Comparison of ENCODE assay signal across 1 cellular context in the genomic region with DNA sequence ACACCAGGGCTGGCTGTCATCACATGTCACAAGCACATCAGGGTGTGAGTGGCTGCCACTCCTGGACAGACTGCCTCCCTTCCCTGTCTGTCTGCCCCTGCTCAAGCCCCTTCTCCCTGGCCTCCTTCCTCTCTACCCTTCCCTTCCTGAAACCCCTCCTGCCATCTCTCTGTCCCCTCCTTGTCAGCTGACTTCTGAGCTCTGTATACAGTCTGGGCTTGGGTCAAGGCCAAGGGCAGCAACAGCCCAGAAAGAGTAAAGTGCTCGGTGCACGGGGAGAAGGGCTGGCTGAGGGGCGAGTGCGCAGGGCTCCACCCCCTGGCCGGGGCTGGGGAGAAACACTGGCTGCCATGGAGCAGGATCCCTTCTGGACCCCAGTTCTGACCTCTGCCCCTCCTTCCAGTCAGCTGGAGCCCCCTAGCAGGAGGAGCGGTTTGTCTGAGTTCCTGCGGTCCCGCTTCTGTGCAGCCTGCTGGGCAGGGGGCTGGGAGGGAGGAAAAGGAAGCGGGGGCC.
A peak's percentile ranks its signal among the peaks of the same experiment; 100 is the strongest.
TF ChIP-seq lines count a peak whose summit lies in the region.

No MANE protein-coding gene starts in this region.

TF ChIP-seq in HepG2, 621 proteins besides CTCF, POLR2A, EP300 and RAD21 (continued from another document and continues in another):
- TF ChIP-seq, protein P1, sequence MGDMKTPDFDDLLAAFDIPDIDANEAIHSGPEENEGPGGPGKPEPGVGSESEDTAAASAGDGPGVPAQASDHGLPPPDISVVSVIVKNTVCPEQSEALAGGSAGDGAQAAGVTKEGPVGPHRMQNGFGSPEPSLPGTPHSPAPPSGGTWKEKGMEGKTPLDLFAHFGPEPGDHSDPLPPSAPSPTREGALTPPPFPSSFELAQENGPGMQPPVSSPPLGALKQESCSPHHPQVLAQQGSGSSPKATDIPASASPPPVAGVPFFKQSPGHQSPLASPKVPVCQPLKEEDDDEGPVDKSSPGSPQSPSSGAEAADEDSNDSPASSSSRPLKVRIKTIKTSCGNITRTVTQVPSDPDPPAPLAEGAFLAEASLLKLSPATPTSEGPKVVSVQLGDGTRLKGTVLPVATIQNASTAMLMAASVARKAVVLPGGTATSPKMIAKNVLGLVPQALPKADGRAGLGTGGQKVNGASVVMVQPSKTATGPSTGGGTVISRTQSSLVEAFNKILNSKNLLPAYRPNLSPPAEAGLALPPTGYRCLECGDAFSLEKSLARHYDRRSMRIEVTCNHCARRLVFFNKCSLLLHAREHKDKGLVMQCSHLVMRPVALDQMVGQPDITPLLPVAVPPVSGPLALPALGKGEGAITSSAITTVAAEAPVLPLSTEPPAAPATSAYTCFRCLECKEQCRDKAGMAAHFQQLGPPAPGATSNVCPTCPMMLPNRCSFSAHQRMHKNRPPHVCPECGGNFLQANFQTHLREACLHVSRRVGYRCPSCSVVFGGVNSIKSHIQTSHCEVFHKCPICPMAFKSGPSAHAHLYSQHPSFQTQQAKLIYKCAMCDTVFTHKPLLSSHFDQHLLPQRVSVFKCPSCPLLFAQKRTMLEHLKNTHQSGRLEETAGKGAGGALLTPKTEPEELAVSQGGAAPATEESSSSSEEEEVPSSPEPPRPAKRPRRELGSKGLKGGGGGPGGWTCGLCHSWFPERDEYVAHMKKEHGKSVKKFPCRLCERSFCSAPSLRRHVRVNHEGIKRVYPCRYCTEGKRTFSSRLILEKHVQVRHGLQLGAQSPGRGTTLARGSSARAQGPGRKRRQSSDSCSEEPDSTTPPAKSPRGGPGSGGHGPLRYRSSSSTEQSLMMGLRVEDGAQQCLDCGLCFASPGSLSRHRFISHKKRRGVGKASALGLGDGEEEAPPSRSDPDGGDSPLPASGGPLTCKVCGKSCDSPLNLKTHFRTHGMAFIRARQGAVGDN (CRISPR knock-in tag; IDR thresholded peaks at IDR 0.05), result peak; percentile 42; the same call in 1 of the 2 replicates
- TF ChIP-seq, protein P2, sequence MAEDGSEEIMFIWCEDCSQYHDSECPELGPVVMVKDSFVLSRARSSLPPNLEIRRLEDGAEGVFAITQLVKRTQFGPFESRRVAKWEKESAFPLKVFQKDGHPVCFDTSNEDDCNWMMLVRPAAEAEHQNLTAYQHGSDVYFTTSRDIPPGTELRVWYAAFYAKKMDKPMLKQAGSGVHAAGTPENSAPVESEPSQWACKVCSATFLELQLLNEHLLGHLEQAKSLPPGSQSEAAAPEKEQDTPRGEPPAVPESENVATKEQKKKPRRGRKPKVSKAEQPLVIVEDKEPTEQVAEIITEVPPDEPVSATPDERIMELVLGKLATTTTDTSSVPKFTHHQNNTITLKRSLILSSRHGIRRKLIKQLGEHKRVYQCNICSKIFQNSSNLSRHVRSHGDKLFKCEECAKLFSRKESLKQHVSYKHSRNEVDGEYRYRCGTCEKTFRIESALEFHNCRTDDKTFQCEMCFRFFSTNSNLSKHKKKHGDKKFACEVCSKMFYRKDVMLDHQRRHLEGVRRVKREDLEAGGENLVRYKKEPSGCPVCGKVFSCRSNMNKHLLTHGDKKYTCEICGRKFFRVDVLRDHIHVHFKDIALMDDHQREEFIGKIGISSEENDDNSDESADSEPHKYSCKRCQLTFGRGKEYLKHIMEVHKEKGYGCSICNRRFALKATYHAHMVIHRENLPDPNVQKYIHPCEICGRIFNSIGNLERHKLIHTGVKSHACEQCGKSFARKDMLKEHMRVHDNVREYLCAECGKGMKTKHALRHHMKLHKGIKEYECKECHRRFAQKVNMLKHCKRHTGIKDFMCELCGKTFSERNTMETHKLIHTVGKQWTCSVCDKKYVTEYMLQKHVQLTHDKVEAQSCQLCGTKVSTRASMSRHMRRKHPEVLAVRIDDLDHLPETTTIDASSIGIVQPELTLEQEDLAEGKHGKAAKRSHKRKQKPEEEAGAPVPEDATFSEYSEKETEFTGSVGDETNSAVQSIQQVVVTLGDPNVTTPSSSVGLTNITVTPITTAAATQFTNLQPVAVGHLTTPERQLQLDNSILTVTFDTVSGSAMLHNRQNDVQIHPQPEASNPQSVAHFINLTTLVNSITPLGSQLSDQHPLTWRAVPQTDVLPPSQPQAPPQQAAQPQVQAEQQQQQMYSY (CRISPR knock-in tag; IDR thresholded peaks at IDR 0.05), result peak; percentile 86
- peak; percentile 82 for TF ChIP-seq RXRA (CRISPR knock-in tag; IDR thresholded peaks at IDR 0.05)
- no peak for TF ChIP-seq ESRRA (CRISPR knock-in tag; IDR thresholded peaks at IDR 0.05; ENCODE audit: low read depth)
- TF ChIP-seq ZFP90 (CRISPR knock-in tag; IDR thresholded peaks at IDR 0.05; ENCODE audit: borderline replicate concordance), result 0 out of 2 replicates have a peak, but pooled peaks have one; percentile 40
- TF ChIP-seq MIER2 (CRISPR knock-in tag; IDR thresholded peaks at IDR 0.05), result 0 out of 2 replicates have a peak, but pooled peaks have one; percentile 32
- TF ChIP-seq, protein P3, sequence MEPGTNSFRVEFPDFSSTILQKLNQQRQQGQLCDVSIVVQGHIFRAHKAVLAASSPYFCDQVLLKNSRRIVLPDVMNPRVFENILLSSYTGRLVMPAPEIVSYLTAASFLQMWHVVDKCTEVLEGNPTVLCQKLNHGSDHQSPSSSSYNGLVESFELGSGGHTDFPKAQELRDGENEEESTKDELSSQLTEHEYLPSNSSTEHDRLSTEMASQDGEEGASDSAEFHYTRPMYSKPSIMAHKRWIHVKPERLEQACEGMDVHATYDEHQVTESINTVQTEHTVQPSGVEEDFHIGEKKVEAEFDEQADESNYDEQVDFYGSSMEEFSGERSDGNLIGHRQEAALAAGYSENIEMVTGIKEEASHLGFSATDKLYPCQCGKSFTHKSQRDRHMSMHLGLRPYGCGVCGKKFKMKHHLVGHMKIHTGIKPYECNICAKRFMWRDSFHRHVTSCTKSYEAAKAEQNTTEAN (CRISPR knock-in tag; conservative IDR thresholded peaks at IDR 0.05), result 0 out of 2 replicates have a peak, but pooled peaks have one; percentile 32
- no peak for TF ChIP-seq PRMT3 (CRISPR knock-in tag; IDR thresholded peaks at IDR 0.05; ENCODE audit: borderline replicate concordance, low read depth)
- TF ChIP-seq, protein P4, sequence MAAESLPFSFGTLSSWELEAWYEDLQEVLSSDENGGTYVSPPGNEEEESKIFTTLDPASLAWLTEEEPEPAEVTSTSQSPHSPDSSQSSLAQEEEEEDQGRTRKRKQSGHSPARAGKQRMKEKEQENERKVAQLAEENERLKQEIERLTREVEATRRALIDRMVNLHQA (CRISPR knock-in tag; IDR thresholded peaks at IDR 0.05), result no peak
- TF ChIP-seq, protein P5, sequence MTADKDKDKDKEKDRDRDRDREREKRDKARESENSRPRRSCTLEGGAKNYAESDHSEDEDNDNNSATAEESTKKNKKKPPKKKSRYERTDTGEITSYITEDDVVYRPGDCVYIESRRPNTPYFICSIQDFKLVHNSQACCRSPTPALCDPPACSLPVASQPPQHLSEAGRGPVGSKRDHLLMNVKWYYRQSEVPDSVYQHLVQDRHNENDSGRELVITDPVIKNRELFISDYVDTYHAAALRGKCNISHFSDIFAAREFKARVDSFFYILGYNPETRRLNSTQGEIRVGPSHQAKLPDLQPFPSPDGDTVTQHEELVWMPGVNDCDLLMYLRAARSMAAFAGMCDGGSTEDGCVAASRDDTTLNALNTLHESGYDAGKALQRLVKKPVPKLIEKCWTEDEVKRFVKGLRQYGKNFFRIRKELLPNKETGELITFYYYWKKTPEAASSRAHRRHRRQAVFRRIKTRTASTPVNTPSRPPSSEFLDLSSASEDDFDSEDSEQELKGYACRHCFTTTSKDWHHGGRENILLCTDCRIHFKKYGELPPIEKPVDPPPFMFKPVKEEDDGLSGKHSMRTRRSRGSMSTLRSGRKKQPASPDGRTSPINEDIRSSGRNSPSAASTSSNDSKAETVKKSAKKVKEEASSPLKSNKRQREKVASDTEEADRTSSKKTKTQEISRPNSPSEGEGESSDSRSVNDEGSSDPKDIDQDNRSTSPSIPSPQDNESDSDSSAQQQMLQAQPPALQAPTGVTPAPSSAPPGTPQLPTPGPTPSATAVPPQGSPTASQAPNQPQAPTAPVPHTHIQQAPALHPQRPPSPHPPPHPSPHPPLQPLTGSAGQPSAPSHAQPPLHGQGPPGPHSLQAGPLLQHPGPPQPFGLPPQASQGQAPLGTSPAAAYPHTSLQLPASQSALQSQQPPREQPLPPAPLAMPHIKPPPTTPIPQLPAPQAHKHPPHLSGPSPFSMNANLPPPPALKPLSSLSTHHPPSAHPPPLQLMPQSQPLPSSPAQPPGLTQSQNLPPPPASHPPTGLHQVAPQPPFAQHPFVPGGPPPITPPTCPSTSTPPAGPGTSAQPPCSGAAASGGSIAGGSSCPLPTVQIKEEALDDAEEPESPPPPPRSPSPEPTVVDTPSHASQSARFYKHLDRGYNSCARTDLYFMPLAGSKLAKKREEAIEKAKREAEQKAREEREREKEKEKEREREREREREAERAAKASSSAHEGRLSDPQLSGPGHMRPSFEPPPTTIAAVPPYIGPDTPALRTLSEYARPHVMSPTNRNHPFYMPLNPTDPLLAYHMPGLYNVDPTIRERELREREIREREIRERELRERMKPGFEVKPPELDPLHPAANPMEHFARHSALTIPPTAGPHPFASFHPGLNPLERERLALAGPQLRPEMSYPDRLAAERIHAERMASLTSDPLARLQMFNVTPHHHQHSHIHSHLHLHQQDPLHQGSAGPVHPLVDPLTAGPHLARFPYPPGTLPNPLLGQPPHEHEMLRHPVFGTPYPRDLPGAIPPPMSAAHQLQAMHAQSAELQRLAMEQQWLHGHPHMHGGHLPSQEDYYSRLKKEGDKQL (CRISPR knock-in tag; IDR thresholded peaks at IDR 0.05; ENCODE audit: low read depth), result 0 out of 2 replicates have a peak, but pooled peaks have one; percentile 37
- TF ChIP-seq, protein P6, sequence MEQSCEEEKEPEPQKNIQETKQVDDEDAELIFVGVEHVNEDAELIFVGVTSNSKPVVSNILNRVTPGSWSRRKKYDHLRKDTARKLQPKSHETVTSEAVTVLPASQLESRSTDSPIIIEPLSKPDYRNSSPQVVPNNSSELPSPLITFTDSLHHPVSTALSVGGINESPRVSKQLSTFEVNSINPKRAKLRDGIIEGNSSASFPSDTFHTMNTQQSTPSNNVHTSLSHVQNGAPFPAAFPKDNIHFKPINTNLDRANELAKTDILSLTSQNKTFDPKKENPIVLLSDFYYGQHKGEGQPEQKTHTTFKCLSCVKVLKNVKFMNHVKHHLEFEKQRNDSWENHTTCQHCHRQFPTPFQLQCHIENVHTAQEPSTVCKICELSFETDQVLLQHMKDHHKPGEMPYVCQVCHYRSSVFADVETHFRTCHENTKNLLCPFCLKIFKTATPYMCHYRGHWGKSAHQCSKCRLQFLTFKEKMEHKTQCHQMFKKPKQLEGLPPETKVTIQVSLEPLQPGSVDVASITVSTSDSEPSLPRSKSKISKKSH (CRISPR knock-in tag; IDR thresholded peaks at IDR 0.05; ENCODE audit: borderline replicate concordance), result no peak
- TF ChIP-seq ARNTL (CRISPR knock-in tag; IDR thresholded peaks at IDR 0.05), result peak; percentile 59; the same call in 1 of the 2 replicates
- no peak for TF ChIP-seq PAX8 (CRISPR knock-in tag; IDR thresholded peaks at IDR 0.05; ENCODE audit: borderline replicate concordance)
- TF ChIP-seq, protein P7, sequence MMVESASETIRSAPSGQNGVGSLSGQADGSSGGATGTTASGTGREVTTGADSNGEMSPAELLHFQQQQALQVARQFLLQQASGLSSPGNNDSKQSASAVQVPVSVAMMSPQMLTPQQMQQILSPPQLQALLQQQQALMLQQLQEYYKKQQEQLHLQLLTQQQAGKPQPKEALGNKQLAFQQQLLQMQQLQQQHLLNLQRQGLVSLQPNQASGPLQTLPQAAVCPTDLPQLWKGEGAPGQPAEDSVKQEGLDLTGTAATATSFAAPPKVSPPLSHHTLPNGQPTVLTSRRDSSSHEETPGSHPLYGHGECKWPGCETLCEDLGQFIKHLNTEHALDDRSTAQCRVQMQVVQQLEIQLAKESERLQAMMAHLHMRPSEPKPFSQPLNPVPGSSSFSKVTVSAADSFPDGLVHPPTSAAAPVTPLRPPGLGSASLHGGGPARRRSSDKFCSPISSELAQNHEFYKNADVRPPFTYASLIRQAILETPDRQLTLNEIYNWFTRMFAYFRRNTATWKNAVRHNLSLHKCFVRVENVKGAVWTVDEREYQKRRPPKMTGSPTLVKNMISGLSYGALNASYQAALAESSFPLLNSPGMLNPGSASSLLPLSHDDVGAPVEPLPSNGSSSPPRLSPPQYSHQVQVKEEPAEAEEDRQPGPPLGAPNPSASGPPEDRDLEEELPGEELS (CRISPR knock-in tag; IDR thresholded peaks at IDR 0.05), result peak; percentile 49; the same call in 1 of the 2 replicates
- no peak for TF ChIP-seq MEF2D (CRISPR knock-in tag; IDR thresholded peaks at IDR 0.05)
- TF ChIP-seq, protein P8, sequence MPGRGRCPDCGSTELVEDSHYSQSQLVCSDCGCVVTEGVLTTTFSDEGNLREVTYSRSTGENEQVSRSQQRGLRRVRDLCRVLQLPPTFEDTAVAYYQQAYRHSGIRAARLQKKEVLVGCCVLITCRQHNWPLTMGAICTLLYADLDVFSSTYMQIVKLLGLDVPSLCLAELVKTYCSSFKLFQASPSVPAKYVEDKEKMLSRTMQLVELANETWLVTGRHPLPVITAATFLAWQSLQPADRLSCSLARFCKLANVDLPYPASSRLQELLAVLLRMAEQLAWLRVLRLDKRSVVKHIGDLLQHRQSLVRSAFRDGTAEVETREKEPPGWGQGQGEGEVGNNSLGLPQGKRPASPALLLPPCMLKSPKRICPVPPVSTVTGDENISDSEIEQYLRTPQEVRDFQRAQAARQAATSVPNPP (CRISPR knock-in tag; IDR thresholded peaks at IDR 0.05), result no peak
- TF ChIP-seq MIER3 (CRISPR knock-in tag; IDR thresholded peaks at IDR 0.05; ENCODE audit: borderline replicate concordance), result peak; percentile 79; the same call in 1 of the 2 replicates
- TF ChIP-seq HDAC2 (CRISPR knock-in tag; IDR thresholded peaks at IDR 0.05), result 0 out of 2 replicates have a peak, but pooled peaks have one; percentile 39
- no peak for TF ChIP-seq SIX4 (CRISPR knock-in tag; IDR thresholded peaks at IDR 0.05)
- peak; percentile 40; the same call in 1 of the 2 replicates for TF ChIP-seq MED1 (CRISPR knock-in tag; IDR thresholded peaks at IDR 0.05)
- TF ChIP-seq NCOA2 (CRISPR knock-in tag; IDR thresholded peaks at IDR 0.05), result 0 out of 2 replicates have a peak, but pooled peaks have one; percentile 61
- TF ChIP-seq ZNF550 (CRISPR knock-in tag; IDR thresholded peaks at IDR 0.05; ENCODE audit: borderline replicate concordance), result no peak
- peak; percentile 39; the same call in 1 of the 2 replicates for TF ChIP-seq NR2C2 (CRISPR knock-in tag; IDR thresholded peaks at IDR 0.05; ENCODE audit: borderline replicate concordance)
- TF ChIP-seq TBX2 (CRISPR knock-in tag; IDR thresholded peaks at IDR 0.05; ENCODE audit: borderline replicate concordance), result peak; percentile 30; the same call in 1 of the 2 replicates
- TF ChIP-seq, protein P9, sequence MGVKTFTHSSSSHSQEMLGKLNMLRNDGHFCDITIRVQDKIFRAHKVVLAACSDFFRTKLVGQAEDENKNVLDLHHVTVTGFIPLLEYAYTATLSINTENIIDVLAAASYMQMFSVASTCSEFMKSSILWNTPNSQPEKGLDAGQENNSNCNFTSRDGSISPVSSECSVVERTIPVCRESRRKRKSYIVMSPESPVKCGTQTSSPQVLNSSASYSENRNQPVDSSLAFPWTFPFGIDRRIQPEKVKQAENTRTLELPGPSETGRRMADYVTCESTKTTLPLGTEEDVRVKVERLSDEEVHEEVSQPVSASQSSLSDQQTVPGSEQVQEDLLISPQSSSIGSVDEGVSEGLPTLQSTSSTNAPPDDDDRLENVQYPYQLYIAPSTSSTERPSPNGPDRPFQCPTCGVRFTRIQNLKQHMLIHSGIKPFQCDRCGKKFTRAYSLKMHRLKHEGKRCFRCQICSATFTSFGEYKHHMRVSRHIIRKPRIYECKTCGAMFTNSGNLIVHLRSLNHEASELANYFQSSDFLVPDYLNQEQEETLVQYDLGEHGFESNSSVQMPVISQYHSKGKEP (CRISPR knock-in tag; IDR thresholded peaks at IDR 0.05), result no peak
